In genomic region chr4:186644737-186645261, GRCh38 we compare ENCODE assay signal across 13 cellular contexts.
DNase-seq lines count a peak whose midpoint lies in the region; ATAC-seq, FAIRE-seq and TF ChIP-seq lines count a peak whose summit lies in the region.
"Had no signal": no experiment of that assay in that cellular context is flagged by ENCODE, and none has a peak within 500 bp of the region (broad histone marks: within the 10 kb centered on the region; RNA-seq: fewer than 3 reads in every experiment).

No MANE protein-coding gene starts in this region.

- H3K27ac ChIP-seq in A673 (ENCODE audit: low read depth, low read length, poor library complexity, severe bottlenecking) (no peak overlapping the region), astrocyte (ENCODE audit: low read depth, low read length) (peak overlapping the region; percentile 28), right cardiac atrium (ENCODE audit: low read length) (no peak overlapping the region)
- H3K27ac ChIP-seq: spleen had no signal

- peaks cover 67% of the 10 kb centered on the region for H4K20me1 ChIP-seq in astrocyte (ENCODE audit: insufficient read depth, low read length)

- peak overlapping the region; percentile 42 for H3K4me2 ChIP-seq in astrocyte (ENCODE audit: low read length)

- no peak overlapping the region for H2AFZ ChIP-seq in astrocyte (ENCODE audit: low read depth, low read length)

- no peak for FAIRE-seq in astrocyte (lab: Jason Lieb, UNC)

- H3K4me3 Mint-ChIP-seq in astrocyte (ENCODE audit: unreplicated experiment), result no peak overlapping the region
- H3K4me3 Mint-ChIP-seq: brain; natural killer cell treated with Interleukin-12 subunit alpha and Interleukin-12 subunit beta and Interleukin-15 and Interleukin-18, amount 100 ng/mL, for 72 hours had no signal

- CTCF ChIA-PET in A673 (lab: Charles Lee), result no interaction called here

- H3K79me2 ChIP-seq in astrocyte (ENCODE audit: insufficient read depth, low read length), result peaks cover 81% of the 10 kb centered on the region

- intact Hi-C loops in A673 (cut with micrococcal nuclease; ENCODE audit: unreplicated experiment) (no loop called here), right cardiac atrium (cut with DNase I) (no loop called here)

- ATAC-seq in right cardiac atrium (no peak), GM21360 (IDR thresholded peaks at IDR 0.05; ENCODE audit: unreplicated experiment) (no peak), GM21529 (IDR thresholded peaks at IDR 0.05; ENCODE audit: unreplicated experiment) (no peak)
- ATAC-seq: natural killer cell treated with Interleukin-12 subunit alpha and Interleukin-12 subunit beta and Interleukin-15 and Interleukin-18, amount 100 ng/mL, for 72 hours had no signal

- no peaks in the 10 kb centered on the region for H3K9me3 Mint-ChIP-seq in astrocyte (ENCODE audit: unreplicated experiment)
- H3K9me3 Mint-ChIP-seq: brain had no signal

- WGBS in right cardiac atrium, result 60% methylated on average over 9 of the region's 9 CpGs

- no peaks in the 10 kb centered on the region for H3K9me3 ChIP-seq in A673 (ENCODE audit: low read depth, low read length, poor library complexity, severe bottlenecking)
- no peaks in the 10 kb centered on the region for H3K9me3 ChIP-seq in MG63
- no peaks in the 10 kb centered on the region for H3K9me3 ChIP-seq in astrocyte (ENCODE audit: insufficient read depth, low read depth, low read length)
- H3K9me3 ChIP-seq in right cardiac atrium (ENCODE audit: control insufficient read depth, low read length), result no peaks in the 10 kb centered on the region
- H3K9me3 ChIP-seq: spleen had no signal

- POLR2A ChIA-PET in A673 (lab: Charles Lee; ENCODE audit: low non-redundant PET), result no interaction called here

- H3K4me3 ChIP-seq in A673 (ENCODE audit: low read depth, low read length, poor library complexity, severe bottlenecking) (no peak overlapping the region), MG63 (no peak overlapping the region), astrocyte (ENCODE audit: insufficient read depth, low read depth, low read length) (no peak overlapping the region), right cardiac atrium (ENCODE audit: low read length) (no peak overlapping the region)
- H3K4me3 ChIP-seq: spleen had no signal

- H3K27me3 Mint-ChIP-seq in astrocyte (ENCODE audit: low read depth, unreplicated experiment), result no peaks in the 10 kb centered on the region
- H3K27me3 Mint-ChIP-seq: brain; natural killer cell treated with Interleukin-12 subunit alpha and Interleukin-12 subunit beta and Interleukin-15 and Interleukin-18, amount 100 ng/mL, for 72 hours had no signal

- no TSS peak for BruUV-seq in A673 (replicated peaks; lab: Mats Ljungman, UMichigan)

- peak; percentile 10 for DNase-seq in A673 (ENCODE audit: low spot score)
- DNase-seq in MG63, result peak; percentile 4
- DNase-seq in astrocyte (ENCODE audit: low read depth), result peak; percentile 23
- peak; percentile 29 to 72 (median 65) for DNase-seq in right cardiac atrium
- DNase-seq in stimulated activated CD4-positive, alpha-beta T cell treated with anti-CD3 and anti-CD28 coated beads, Interleukin-12 subunit alpha, Interleukin-12 subunit beta, amount 100 ng/mL, for 4 hours, result no peak
- DNase-seq in central memory CD4-positive, alpha-beta T cell, result no peak
- DNase-seq: activated T-cell treated with anti-CD3 and anti-CD28 coated beads, Interleukin-2, amount 50 U/mL, for 48 hours; islet precursor cell; spleen had no signal

- no peaks in the 10 kb centered on the region for H3K36me3 ChIP-seq in A673 (ENCODE audit: insufficient read depth, low read length, poor library complexity, severe bottlenecking)
- H3K36me3 ChIP-seq in MG63, result no peaks in the 10 kb centered on the region
- peaks cover 14% of the 10 kb centered on the region for H3K36me3 ChIP-seq in astrocyte (ENCODE audit: insufficient read depth, low read length)
- H3K36me3 ChIP-seq: spleen had no signal

- no peak for TF ChIP-seq CTCF in A673 (conservative IDR thresholded peaks at IDR 0.05; ENCODE audit: low read depth, low read length)
- TF ChIP-seq CTCF in astrocyte (IDR thresholded peaks at IDR 0.05; ENCODE audit: insufficient read depth, low read depth, low read length), result no peak

- no peak overlapping the region for H3K9ac ChIP-seq in astrocyte (ENCODE audit: low read length)

- peaks cover 10% of the 10 kb centered on the region for H3K36me3 Mint-ChIP-seq in astrocyte (ENCODE audit: low read depth, unreplicated experiment)
- H3K36me3 Mint-ChIP-seq: natural killer cell treated with Interleukin-12 subunit alpha and Interleukin-12 subunit beta and Interleukin-15 and Interleukin-18, amount 100 ng/mL, for 72 hours had no signal

- H3K4me1 Mint-ChIP-seq in astrocyte (ENCODE audit: low read depth, unreplicated experiment), result peaks cover 25% of the 10 kb centered on the region

- H3K27ac Mint-ChIP-seq in astrocyte (ENCODE audit: unreplicated experiment), result no peak overlapping the region
- H3K27ac Mint-ChIP-seq: natural killer cell treated with Interleukin-12 subunit alpha and Interleukin-12 subunit beta and Interleukin-15 and Interleukin-18, amount 100 ng/mL, for 72 hours had no signal

- no peaks in the 10 kb centered on the region for H3K27me3 ChIP-seq in A673 (replicated peaks; ENCODE audit: insufficient read depth, low read depth, low read length, poor library complexity)
- no peaks in the 10 kb centered on the region for H3K27me3 ChIP-seq in MG63
- H3K27me3 ChIP-seq in astrocyte (ENCODE audit: insufficient read depth, low read length), result no peaks in the 10 kb centered on the region
- no peaks in the 10 kb centered on the region for H3K27me3 ChIP-seq in right cardiac atrium (ENCODE audit: control insufficient read depth, insufficient read depth)
- H3K27me3 ChIP-seq: spleen had no signal

- H3K4me1 ChIP-seq in A673 (ENCODE audit: insufficient read depth, low read length, poor library complexity, severe bottlenecking), result peaks cover 23% of the 10 kb centered on the region
- peaks cover 18% of the 10 kb centered on the region for H3K4me1 ChIP-seq in astrocyte (ENCODE audit: insufficient read depth, low read length)
- H3K4me1 ChIP-seq in right cardiac atrium (ENCODE audit: control insufficient read depth, insufficient read depth, low read length), result no peaks in the 10 kb centered on the region
- H3K4me1 ChIP-seq: spleen had no signal

Comparison
In these comparisons a context has a peak if more than half of its experiments do, and no peak if none do; other contexts are left out.
1. DNase-seq: peak in A673 (single experiment), MG63 (single experiment), astrocyte (single experiment) and right cardiac atrium (3 of 3); none in stimulated activated CD4-positive, alpha-beta T cell treated with anti-CD3 and anti-CD28 coated beads, Interleukin-12 subunit alpha, Interleukin-12 subunit beta, amount 100 ng/mL, for 4 hours (single experiment) and central memory CD4-positive, alpha-beta T cell (single experiment).